ENCODE assay signal across 12 cellular contexts in the genomic region with DNA sequence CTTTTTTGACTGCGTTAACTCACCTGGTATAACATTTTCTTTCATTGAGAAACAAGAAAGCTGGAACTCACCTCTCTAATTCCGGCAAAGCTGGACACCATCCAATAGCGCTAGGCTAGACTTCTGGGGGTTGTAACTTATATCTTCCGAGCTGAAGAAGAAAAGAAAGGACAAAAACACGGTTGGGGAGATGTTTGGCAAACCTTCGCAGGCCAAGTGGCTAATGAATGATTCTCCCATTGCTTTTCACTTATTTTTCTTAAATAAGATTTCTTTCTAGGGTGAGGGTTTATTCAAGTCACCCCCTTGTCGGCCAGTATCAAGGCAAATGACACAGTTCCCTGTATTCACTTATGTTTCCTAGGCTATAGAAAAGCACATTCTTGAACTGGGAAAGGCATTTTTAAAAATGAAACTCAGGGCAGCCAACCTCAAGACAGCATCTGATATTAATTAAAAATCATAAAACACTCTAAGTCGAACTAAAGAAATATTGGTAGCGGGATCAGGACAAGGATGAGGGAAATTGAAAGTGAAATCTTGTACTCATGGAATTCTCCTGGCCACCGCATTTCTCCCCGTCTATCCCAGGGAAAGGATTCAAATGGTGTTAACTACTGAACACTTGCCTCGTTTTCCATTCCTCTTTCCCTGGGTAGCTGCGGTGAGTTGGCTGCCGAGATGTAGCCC.
DNase-seq lines count a peak whose midpoint lies in the region; TF ChIP-seq lines count a peak whose summit lies in the region.
"Had no signal": no experiment of that assay in that cellular context is flagged by ENCODE, and none has a peak within 500 bp of the region (broad histone marks: within the 10 kb centered on the region; RNA-seq: fewer than 3 reads in every experiment).

No MANE protein-coding gene starts in this region.

- H3K4me2 ChIP-seq in GM23248 (ENCODE audit: unreplicated experiment) = peak overlapping the region; percentile 90
- no peak overlapping the region for H3K4me2 ChIP-seq in mesenchymal stem cell (ENCODE audit: low read length, poor library complexity, severe bottlenecking)
- H3K4me2 ChIP-seq in neuronal stem cell (ENCODE audit: insufficient read depth, low read length, poor library complexity, severe bottlenecking) = no peak overlapping the region

- intact Hi-C loops in thyroid gland (cut with DNase I) = no loop called here

- in situ Hi-C loops in GM23248 (cut with MboI) = no loop called here

- H3K27me3 ChIP-seq in GM23248 (replicated peaks; ENCODE audit: insufficient read depth) = no peaks in the 10 kb centered on the region
- H3K27me3 ChIP-seq in duodenal mucosa (ENCODE audit: control insufficient read depth in 1 of 2, insufficient read depth in 2 of 2, low read length in 2 of 2) = peaks cover 7 to 14% of the 10 kb centered on the region in 2 donors
- no peaks in the 10 kb centered on the region for H3K27me3 ChIP-seq in mesenchymal stem cell (ENCODE audit: control insufficient read depth in 1 of 2, insufficient read depth in 1 of 2, low read length in 2 of 2)
- H3K27me3 ChIP-seq in thyroid gland = no peaks in the 10 kb centered on the region
- H3K27me3 ChIP-seq in neuronal stem cell (ENCODE audit: control insufficient read depth in 3 of 3, insufficient read depth in 3 of 3, low read depth in 1 of 3, low read length in 3 of 3) = no peaks in the 10 kb centered on the region

- H3K79me1 ChIP-seq in mesenchymal stem cell (replicated peaks; ENCODE audit: low read length, poor library complexity, severe bottlenecking) (no peaks in the 10 kb centered on the region), neuronal stem cell (ENCODE audit: low read depth, low read length) (no peaks in the 10 kb centered on the region)

- TF ChIP-seq POLR2A in thyroid gland (IDR thresholded peaks at IDR 0.05) = no peak

- H3K14ac ChIP-seq in mesenchymal stem cell (ENCODE audit: low read length in 2 of 2) (no peak overlapping the region), neuronal stem cell (ENCODE audit: low read length) (no peak overlapping the region)

- no peak overlapping the region for H2BK12ac ChIP-seq in mesenchymal stem cell (ENCODE audit: low read length in 2 of 2)
- H2BK12ac ChIP-seq in neuronal stem cell (ENCODE audit: low read length) = no peak overlapping the region

- DNase-seq in GM23248 (peak; percentile 33), mesenchymal stem cell (no peak), thyroid gland (no peak), NCI-H1417 treated with DMSO at 0.1 percent for 48 hours (lab: John Stamatoyannopoulos, UW) (no peak), neuronal stem cell (ENCODE audit: low spot score) (no peak), inferior parietal cortex (ENCODE audit: extremely low spot score) (no peak), HuH-7.5 (ENCODE audit: low spot score) (no peak)
- DNase-seq: activated B cell treated with CpG ODN at 0.5 μM for 24 hours, GOT3, NCI-H345, occipital lobe had no signal

- no peaks in the 10 kb centered on the region; the same call in 1 of the 2 replicates for H3K9me2 ChIP-seq in GM23248 (ENCODE audit: insufficient read depth)

- H3K36me3 ChIP-seq in GM23248 (ENCODE audit: low read depth) (no peaks in the 10 kb centered on the region), duodenal mucosa (ENCODE audit: control insufficient read depth in 1 of 2, insufficient read depth in 2 of 2, low read length in 2 of 2) (no peaks in the 10 kb centered on the region), mesenchymal stem cell (ENCODE audit: control insufficient read depth in 1 of 2, insufficient read depth in 2 of 2, low read depth in 1 of 2, low read length in 2 of 2) (no peaks in the 10 kb centered on the region), thyroid gland (no peaks in the 10 kb centered on the region), neuronal stem cell (replicated peaks in 1 of 2; ENCODE audit: control insufficient read depth in 2 of 2, insufficient read depth in 2 of 2, low read length in 2 of 2) (no peaks in the 10 kb centered on the region)

- no peak overlapping the region for H2AK5ac ChIP-seq in mesenchymal stem cell (ENCODE audit: low read length, severe bottlenecking)
- H2AK5ac ChIP-seq in neuronal stem cell (ENCODE audit: low read depth, low read length) = no peak overlapping the region

- H3K23ac ChIP-seq in mesenchymal stem cell (ENCODE audit: low read length in 2 of 2) (no peak overlapping the region), neuronal stem cell (ENCODE audit: low read depth, low read length, poor library complexity) (no peak overlapping the region)

- H2BK15ac ChIP-seq in mesenchymal stem cell (ENCODE audit: low read depth, poor library complexity, severe bottlenecking) (no peak overlapping the region), neuronal stem cell (ENCODE audit: low read length) (no peak overlapping the region)

- H3K79me2 ChIP-seq in GM23248 (ENCODE audit: insufficient read depth) = no peaks in the 10 kb centered on the region

- no peaks in the 10 kb centered on the region for H3K9me3 ChIP-seq in GM23248 (ENCODE audit: low read depth)
- no peaks in the 10 kb centered on the region for H3K9me3 ChIP-seq in duodenal mucosa (ENCODE audit: control insufficient read depth in 1 of 2, low read length in 2 of 2)
- no peaks in the 10 kb centered on the region for H3K9me3 ChIP-seq in mesenchymal stem cell (ENCODE audit: control insufficient read depth, low read length)
- no peaks in the 10 kb centered on the region for H3K9me3 ChIP-seq in thyroid gland
- peaks cover 0 to 2% of the 10 kb centered on the region in 2 donors for H3K9me3 ChIP-seq in neuronal stem cell (replicated peaks in 1 of 2; ENCODE audit: control insufficient read depth in 2 of 2, insufficient read depth in 1 of 2, low read depth in 1 of 2, low read length in 2 of 2)

- H3K4me3 ChIP-seq in GM23248 (peak overlapping the region; percentile 65), duodenal mucosa (ENCODE audit: low read depth in 1 of 2, low read length in 2 of 2) (peak overlapping the region; percentile 38 to 61), mesenchymal stem cell (ENCODE audit: insufficient read depth in 1 of 2, low read depth in 1 of 2, low read length in 2 of 2) (peak overlapping the region in 1 of 2 experiments; percentile 76), thyroid gland (replicated peaks in 1 of 3) (peak overlapping the region in 1 of 3 donors; percentile 2), neuronal stem cell (ENCODE audit: low read length in 2 of 2) (no peak overlapping the region)

- H2AFZ ChIP-seq in GM23248 (peak overlapping the region; percentile 76), mesenchymal stem cell (ENCODE audit: low read depth, low read length) (no peak overlapping the region), neuronal stem cell (ENCODE audit: low read length) (no peak overlapping the region)

- no peak for TF ChIP-seq CTCF in thyroid gland (IDR thresholded peaks at IDR 0.05)

- H3K4ac ChIP-seq in mesenchymal stem cell (ENCODE audit: low read depth in 1 of 2, low read length in 2 of 2) (no peak overlapping the region), neuronal stem cell (ENCODE audit: low read length) (no peak overlapping the region)

- H3K4me1 ChIP-seq in GM23248 (ENCODE audit: insufficient read depth) = peaks cover 4% of the 10 kb centered on the region; the same call in 1 of the 2 replicates
- H3K4me1 ChIP-seq in duodenal mucosa (ENCODE audit: control insufficient read depth in 1 of 2, insufficient read depth in 2 of 2, low read length in 2 of 2) = peaks cover 7 to 8% of the 10 kb centered on the region in 2 donors
- H3K4me1 ChIP-seq in mesenchymal stem cell (ENCODE audit: control insufficient read depth, insufficient read depth, low read depth, low read length) = no peaks in the 10 kb centered on the region
- no peaks in the 10 kb centered on the region for H3K4me1 ChIP-seq in thyroid gland
- H3K4me1 ChIP-seq in neuronal stem cell (ENCODE audit: control insufficient read depth in 2 of 2, insufficient read depth in 1 of 2, low read depth in 1 of 2, low read length in 2 of 2) = peaks cover 0 to 6% of the 10 kb centered on the region in 2 donors

- H4K20me1 ChIP-seq in GM23248 (ENCODE audit: insufficient read depth) = no peaks in the 10 kb centered on the region

- no peaks in the 10 kb centered on the region for H3F3A ChIP-seq in GM23248 (ENCODE audit: insufficient read depth)

- H4K91ac ChIP-seq in mesenchymal stem cell (ENCODE audit: low read length) (no peak overlapping the region), neuronal stem cell (ENCODE audit: low read depth, low read length, poor library complexity) (no peak overlapping the region)

- H2BK5ac ChIP-seq in mesenchymal stem cell (ENCODE audit: low read depth, low read length, poor library complexity, severe bottlenecking) (no peak overlapping the region), neuronal stem cell (ENCODE audit: low read length) (no peak overlapping the region)

- H4K8ac ChIP-seq in mesenchymal stem cell (ENCODE audit: low read length) (no peak overlapping the region), neuronal stem cell (ENCODE audit: low read depth, low read length) (no peak overlapping the region)

- H3K18ac ChIP-seq in mesenchymal stem cell (ENCODE audit: low read depth in 1 of 2, low read length in 2 of 2) (no peak overlapping the region), neuronal stem cell (ENCODE audit: low read length) (no peak overlapping the region)

- 17 to 18% methylated on average over 14 of the region's 14 CpGs for WGBS in GM23248 (ENCODE audit: low coverage in 1 of 2, low lambda C conversion rate in 2 of 2, missing lambda C conversion rate in 2 of 2), 2 experiments
- WGBS in mesenchymal stem cell = 88% methylated on average over 10 of the region's 14 CpGs
- WGBS in thyroid gland, 2 donors = 44 to 50% methylated on average over 14 of the region's 14 CpGs
- no CpG with 5 or more reads among the region's 14 CpGs for WGBS in neuronal stem cell (ENCODE audit: extremely low coverage in 2 of 2, insufficient read length in 2 of 2, insufficient replicate concordance in 1 of 2), 2 donors

- no peak overlapping the region for H3K27ac ChIP-seq in GM23248
- H3K27ac ChIP-seq in duodenal mucosa (ENCODE audit: low read depth, low read length) = no peak overlapping the region
- no peak overlapping the region for H3K27ac ChIP-seq in mesenchymal stem cell (ENCODE audit: low read length, poor library complexity, severe bottlenecking)
- H3K27ac ChIP-seq in thyroid gland = peak overlapping the region; percentile 2 to 20 (median 2)
- no peak overlapping the region for H3K27ac ChIP-seq in neuronal stem cell (replicated peaks; ENCODE audit: low read length)

- no peak overlapping the region for H2BK120ac ChIP-seq in mesenchymal stem cell (ENCODE audit: low read depth, low read length)
- H2BK120ac ChIP-seq in neuronal stem cell (ENCODE audit: low read depth, low read length) = no peak overlapping the region

- H3K9ac ChIP-seq in GM23248 (peak overlapping the region; percentile 39), duodenal mucosa (ENCODE audit: low read depth in 1 of 2, low read length in 2 of 2) (peak overlapping the region in 1 of 2 donors; percentile 21), mesenchymal stem cell (ENCODE audit: low read length) (peak overlapping the region; percentile 84), neuronal stem cell (ENCODE audit: low read depth, low read length, poor library complexity) (no peak overlapping the region)

Comparison
In these comparisons a context has a peak if more than half of its experiments do, and no peak if none do; other contexts are left out.
1. H3K27ac ChIP-seq: peak in thyroid gland (3 of 3); none in GM23248 (single experiment), duodenal mucosa (single experiment), mesenchymal stem cell (single experiment) and neuronal stem cell (single experiment).
2. H3K4me3 ChIP-seq: peak in GM23248 (single experiment) and duodenal mucosa (2 of 2); none in neuronal stem cell (0 of 2).